In the genomic region with DNA sequence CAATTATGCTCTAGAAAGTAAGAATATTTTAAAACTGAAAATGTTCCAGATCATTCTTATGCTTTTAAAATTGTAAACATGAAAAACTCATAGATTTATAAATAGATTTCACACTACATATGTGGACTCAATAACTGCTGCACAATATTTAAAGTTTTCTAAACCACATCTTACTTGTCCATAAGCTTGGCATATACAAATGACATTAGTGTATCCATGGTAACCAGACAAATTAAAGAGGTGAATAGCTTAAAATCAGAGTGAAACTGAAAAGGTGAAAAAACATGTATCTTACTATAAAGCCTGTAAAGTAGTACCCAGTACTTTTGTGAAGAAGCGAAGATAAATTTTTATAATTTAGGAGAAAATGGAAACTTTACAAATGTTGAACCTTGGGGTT, we compare ENCODE assay signal across 11 cellular contexts.
"Had no signal": no experiment of that assay in that cellular context is flagged by ENCODE, and none has a peak within 500 bp of the region (broad histone marks: within the 10 kb centered on the region; RNA-seq: fewer than 3 reads in every experiment).

No MANE protein-coding gene starts in this region.

- FAIRE-seq: H1, H54 had no signal

- H3K4me2 ChIP-seq: GM23338 had no signal

- H3K36me3 ChIP-seq: HAP-1 had no signal

- ATAC-seq: GM23338, HCT116 had no signal

- H3K4me1 ChIP-seq: HAP-1 had no signal

- H3K27ac ChIP-seq: GM23248 had no signal

- DNase-seq: GM23248, GOT3, H7, H9, HCEC 1CT, HFFc6 had no signal

- H3K4me3 ChIP-seq: GM23248, GM23338, HAP-1 had no signal

- H3K9ac ChIP-seq: GM23248 had no signal

- H2AFZ ChIP-seq: GM23248, GM23338 had no signal

- H3K9me3 ChIP-seq: HAP-1 had no signal
